ENCODE assay signal across 34 cellular contexts in the genomic region with DNA sequence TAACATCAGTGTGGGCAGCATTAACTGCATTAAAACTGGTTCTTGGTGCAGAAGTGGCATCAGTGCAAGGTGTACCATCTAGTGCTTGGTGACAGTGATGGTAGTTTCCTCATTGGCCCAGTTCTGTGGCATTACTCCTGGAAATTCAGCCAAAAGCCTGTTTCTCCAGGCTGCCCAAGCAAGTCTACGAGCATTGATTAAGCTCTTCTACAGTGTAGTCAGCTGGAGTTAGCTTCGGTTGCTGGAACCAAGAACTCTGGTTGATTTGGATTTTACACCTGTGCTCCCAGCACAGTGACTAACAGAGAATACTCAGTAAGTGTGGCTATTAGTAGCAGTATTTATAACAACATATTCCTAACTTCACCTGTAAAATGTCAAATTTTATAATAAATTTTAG.
"Had no signal": no experiment of that assay in that cellular context is flagged by ENCODE, and none has a peak within 500 bp of the region (broad histone marks: within the 10 kb centered on the region; RNA-seq: fewer than 3 reads in every experiment).

No MANE protein-coding gene starts in this region.

- H3K9me3 Mint-ChIP-seq: activated B cell treated with CpG ODN at 0.5 μM for 24 hours; activated CD4-positive, alpha-beta memory T cell treated with anti-CD3 and anti-CD28 coated beads for 36 hours; activated CD4-positive, alpha-beta T cell treated with anti-CD3 and anti-CD28 coated beads, Interleukin-2, amount 10 ng/mL, durations not matched to agents 24 days and 14 days; activated CD8-positive, alpha-beta T cell treated with anti-CD3 and anti-CD28 coated beads for 36 hours; activated naive CD4-positive, alpha-beta T cell treated with anti-CD3 and anti-CD28 coated beads for 36 hours; activated naive CD4-positive, alpha-beta T cell treated with anti-CD3 and anti-CD28 coated beads, Interleukin-2, amount 50 U/mL, for 72 hours; activated naive CD8-positive, alpha-beta T cell treated with anti-CD3 and anti-CD28 coated beads for 36 hours; activated T-cell treated with anti-CD3 and anti-CD28 coated beads, Interleukin-2, amount 50 U/mL, for 4 hours; activated T-cell treated with anti-CD3 and anti-CD28 coated beads, Interleukin-2, amount 50 U/mL, for 72 hours; activated T-helper 1 cell treated with anti-CD3 and anti-CD28 coated beads, Interleukin-12 subunit alpha, Interleukin-12 subunit beta, Interleukin-2, Interleukin-4 antibody, amounts not matched to agents 30 ng/mL and 10 ng/mL and 1 ng/mL, durations not matched to agents 14 hours and 24 hours and 36 hours; activated T-helper 17 cell treated with anti-CD3 and anti-CD28 coated beads, Interleukin-2, amount 50 U/mL, for 72 hours; T-helper 2 cell treated with Interferon-gamma antibody and Interleukin-4, amounts not matched to agents 5 μg/mL and 100 μg/mL, for 36 hours had no signal

- DNase-seq: activated B cell treated with CpG ODN at 0.5 μM for 24 hours; activated CD4-positive, alpha-beta memory T cell treated with anti-CD3 and anti-CD28 coated beads for 36 hours; activated CD4-positive, alpha-beta T cell treated with anti-CD3 and anti-CD28 coated beads for 4 hours; activated CD4-positive, alpha-beta T cell treated with anti-CD3 and anti-CD28 coated beads, Interleukin-2, amount 10 ng/mL, durations not matched to agents 24 days and 14 days; activated CD4-positive, alpha-beta T cell treated with anti-CD3 and anti-CD28 coated beads, Interleukin-2, amount 50 U/mL, for 1 hour; activated CD4-positive, alpha-beta T cell treated with anti-CD3 and anti-CD28 coated beads, Interleukin-2, amount 50 U/mL, for 4 hours; activated CD4-positive, CD25-positive, alpha-beta regulatory T cell treated with anti-CD3 and anti-CD28 coated beads, Interleukin-2, amount 50 U/mL, for 72 hours; activated CD8-positive, alpha-beta memory T cell treated with anti-CD3 and anti-CD28 coated beads, Interleukin-2, amount 50 U/mL, for 4 hours; activated CD8-positive, alpha-beta T cell treated with anti-CD3 and anti-CD28 coated beads for 36 hours; activated effector memory CD4-positive, alpha-beta T cell treated with anti-CD3 and anti-CD28 coated beads, Interleukin-2, amount 50 U/mL, for 16 hours; activated gamma-delta T cell treated with Interleukin-2 at 50 U/mL for 16 hours; activated naive CD4-positive, alpha-beta T cell; activated naive CD4-positive, alpha-beta T cell treated with anti-CD3 and anti-CD28 coated beads for 36 hours; activated naive CD4-positive, alpha-beta T cell treated with anti-CD3 and anti-CD28 coated beads, Interleukin-2, amount 50 U/mL, for 16 hours; activated naive CD8-positive, alpha-beta T cell treated with anti-CD3 and anti-CD28 coated beads for 36 hours; activated T-cell treated with anti-CD3 and anti-CD28 coated beads for 4 hours; activated T-cell treated with anti-CD3 and anti-CD28 coated beads, Interleukin-2, amount 50 U/mL, for 1 hour; activated T-cell treated with anti-CD3 and anti-CD28 coated beads, Interleukin-2, amount 50 U/mL, for 4 hours; activated T-cell treated with anti-CD3 and anti-CD28 coated beads, Interleukin-2, amount 50 U/mL, for 72 hours; adrenal gland; amniotic stem cell; aorta; central memory CD4-positive, alpha-beta T cell; T-helper 2 cell; T-helper 9 cell had no signal

- H3K27me3 Mint-ChIP-seq: activated CD4-positive, alpha-beta T cell treated with anti-CD3 and anti-CD28 coated beads, Interleukin-2, amount 10 ng/mL, durations not matched to agents 24 days and 14 days; activated naive CD8-positive, alpha-beta T cell treated with anti-CD3 and anti-CD28 coated beads for 36 hours; activated T-helper 17 cell treated with anti-CD3 and anti-CD28 coated beads, Interleukin-2, amount 50 U/mL, for 72 hours had no signal

- H3K27me3 ChIP-seq: adrenal gland, brain microvascular endothelial cell, breast epithelium had no signal

- H3K9me3 ChIP-seq: adrenal gland, breast epithelium had no signal

- H3K27ac ChIP-seq: adrenal gland, breast epithelium, VCaP had no signal

- H3K4me3 ChIP-seq: adrenal gland, breast epithelium had no signal

- H3K4me1 ChIP-seq: adrenal gland, breast epithelium had no signal

- H3K4me1 Mint-ChIP-seq: activated B cell treated with CpG ODN at 0.5 μM for 24 hours; activated CD4-positive, alpha-beta T cell treated with anti-CD3 and anti-CD28 coated beads, Interleukin-2, amount 10 ng/mL, durations not matched to agents 24 days and 14 days; activated naive CD8-positive, alpha-beta T cell treated with anti-CD3 and anti-CD28 coated beads for 36 hours; activated T-helper 17 cell treated with anti-CD3 and anti-CD28 coated beads, Interleukin-2, amount 50 U/mL, for 72 hours had no signal

- H3K27ac Mint-ChIP-seq: activated B cell treated with CpG ODN at 0.5 μM for 24 hours; activated CD4-positive, alpha-beta memory T cell treated with anti-CD3 and anti-CD28 coated beads for 36 hours; activated CD4-positive, alpha-beta T cell treated with anti-CD3 and anti-CD28 coated beads, Interleukin-2, amount 10 ng/mL, durations not matched to agents 24 days and 14 days; activated CD8-positive, alpha-beta T cell treated with anti-CD3 and anti-CD28 coated beads for 36 hours; activated naive CD4-positive, alpha-beta T cell treated with anti-CD3 and anti-CD28 coated beads for 36 hours; activated naive CD4-positive, alpha-beta T cell treated with anti-CD3 and anti-CD28 coated beads, Interleukin-2, amount 50 U/mL, for 72 hours; activated naive CD8-positive, alpha-beta T cell treated with anti-CD3 and anti-CD28 coated beads for 36 hours; activated T-cell treated with anti-CD3 and anti-CD28 coated beads, Interleukin-2, amount 50 U/mL, for 72 hours; activated T-helper 1 cell treated with anti-CD3 and anti-CD28 coated beads, Interleukin-12 subunit alpha, Interleukin-12 subunit beta, Interleukin-2, Interleukin-4 antibody, amounts not matched to agents 30 ng/mL and 10 ng/mL and 1 ng/mL, durations not matched to agents 14 hours and 24 hours and 36 hours; activated T-helper 17 cell treated with anti-CD3 and anti-CD28 coated beads, Interleukin-2, amount 50 U/mL, for 72 hours; T-helper 2 cell treated with Interferon-gamma antibody and Interleukin-4, amounts not matched to agents 5 μg/mL and 100 μg/mL, for 36 hours had no signal

- ATAC-seq: activated CD8-positive, alpha-beta T cell treated with anti-CD3 and anti-CD28 coated beads for 36 hours; activated naive CD4-positive, alpha-beta T cell treated with anti-CD3 and anti-CD28 coated beads, Interleukin-2, amount 50 U/mL, for 72 hours; activated T-cell treated with anti-CD3 and anti-CD28 coated beads, Interleukin-2, amount 50 U/mL, for 4 hours; activated T-cell treated with anti-CD3 and anti-CD28 coated beads, Interleukin-2, amount 50 U/mL, for 72 hours; activated T-helper 17 cell treated with anti-CD3 and anti-CD28 coated beads, Interleukin-2, amount 50 U/mL, for 72 hours had no signal

- H3K4me3 Mint-ChIP-seq: activated B cell treated with CpG ODN at 0.5 μM for 24 hours; activated CD4-positive, alpha-beta memory T cell treated with anti-CD3 and anti-CD28 coated beads for 36 hours; activated CD4-positive, alpha-beta T cell treated with anti-CD3 and anti-CD28 coated beads, Interleukin-2, amount 10 ng/mL, durations not matched to agents 24 days and 14 days; activated CD8-positive, alpha-beta T cell treated with anti-CD3 and anti-CD28 coated beads for 36 hours; activated naive CD4-positive, alpha-beta T cell treated with anti-CD3 and anti-CD28 coated beads for 36 hours; activated naive CD8-positive, alpha-beta T cell treated with anti-CD3 and anti-CD28 coated beads for 36 hours; activated T-cell treated with anti-CD3 and anti-CD28 coated beads, Interleukin-2, amount 50 U/mL, for 4 hours; activated T-cell treated with anti-CD3 and anti-CD28 coated beads, Interleukin-2, amount 50 U/mL, for 72 hours; activated T-helper 1 cell treated with anti-CD3 and anti-CD28 coated beads, Interleukin-12 subunit alpha, Interleukin-12 subunit beta, Interleukin-2, Interleukin-4 antibody, amounts not matched to agents 30 ng/mL and 10 ng/mL and 1 ng/mL, durations not matched to agents 14 hours and 24 hours and 36 hours; activated T-helper 17 cell treated with anti-CD3 and anti-CD28 coated beads, Interleukin-2, amount 50 U/mL, for 72 hours; T-helper 2 cell treated with Interferon-gamma antibody and Interleukin-4, amounts not matched to agents 5 μg/mL and 100 μg/mL, for 36 hours had no signal

- H3K36me3 ChIP-seq: adrenal gland, brain microvascular endothelial cell, breast epithelium had no signal

- H3K36me3 Mint-ChIP-seq: activated CD4-positive, alpha-beta memory T cell treated with anti-CD3 and anti-CD28 coated beads for 36 hours; activated naive CD4-positive, alpha-beta T cell treated with anti-CD3 and anti-CD28 coated beads, Interleukin-2, amount 50 U/mL, for 72 hours; activated naive CD8-positive, alpha-beta T cell treated with anti-CD3 and anti-CD28 coated beads for 36 hours had no signal

- FAIRE-seq: colon, TTC549 had no signal
